ENCODE assay signal across 1 cellular context in genomic region chr19:10717356-10718204, GRCh38.
TF ChIP-seq lines count a peak whose summit lies in the region.

TSS of gene DNM2 (plus strand) at chr19:10718079. CDS start at chr19:10718243, 164 bp downstream.

TF ChIP-seq in K562, 482 proteins besides CTCF, POLR2A, EP300 and RAD21 (continued from another document and continues in another):
- TF ChIP-seq MNT (conservative IDR thresholded peaks at IDR 0.05), result peak; percentile 91 to 93
- no peak for TF ChIP-seq FOXP4 (CRISPR knock-in tag; IDR thresholded peaks at IDR 0.05; ENCODE audit: borderline replicate concordance)
- no peak for TF ChIP-seq SREBF2 (CRISPR knock-in tag; IDR thresholded peaks at IDR 0.05)
- TF ChIP-seq KHSRP (IDR thresholded peaks at IDR 0.05), result no peak
- TF ChIP-seq POU5F1 (IDR thresholded peaks at IDR 0.05; ENCODE audit: borderline replicate concordance, low read depth, low read length, partially characterized antibody), result no peak
- 0 out of 2 replicates have a peak, but pooled peaks have one; percentile 40 for TF ChIP-seq NR2C2 (CRISPR knock-in tag; IDR thresholded peaks at IDR 0.05)
- TF ChIP-seq NR2C2 (tag; IDR thresholded peaks at IDR 0.05), result peak; percentile 97
- peak; percentile 84 for TF ChIP-seq THAP12 (CRISPR knock-in tag; IDR thresholded peaks at IDR 0.05)
- TF ChIP-seq ZNF740 (CRISPR knock-in tag; IDR thresholded peaks at IDR 0.05), result no peak
- no peak for TF ChIP-seq ZNF740 (tag; IDR thresholded peaks at IDR 0.05)
- TF ChIP-seq CEBPB (tag; IDR thresholded peaks at IDR 0.05), result peak; percentile 98
- TF ChIP-seq TCF7 (IDR thresholded peaks at IDR 0.05; ENCODE audit: borderline replicate concordance), result no peak
- TF ChIP-seq AFF4 (CRISPR knock-in tag; IDR thresholded peaks at IDR 0.05), result no peak
- TF ChIP-seq MLX (CRISPR knock-in tag; conservative IDR thresholded peaks at IDR 0.05), result no peak
- peak; percentile 78; the same call in 1 of the 2 replicates for TF ChIP-seq RNF2 (IDR thresholded peaks at IDR 0.05)
- no peak for TF ChIP-seq ZC3H4 (CRISPR knock-in tag; IDR thresholded peaks at IDR 0.05; ENCODE audit: borderline replicate concordance)
- TF ChIP-seq GATA2 (CRISPR knock-in tag; IDR thresholded peaks at IDR 0.05), result no peak; the same call in 1 of the 2 replicates
- TF ChIP-seq GTF2A2 (tag; IDR thresholded peaks at IDR 0.05), result no peak
- TF ChIP-seq ZNF75A (CRISPR knock-in tag; IDR thresholded peaks at IDR 0.05), result no peak
- TF ChIP-seq ATF7 (IDR thresholded peaks at IDR 0.05), result peak; percentile 97
- peak; percentile 84 for TF ChIP-seq MEIS2 (IDR thresholded peaks at IDR 0.05; ENCODE audit: partially characterized antibody)
- TF ChIP-seq ZNF830 (CRISPR knock-in tag; IDR thresholded peaks at IDR 0.05), result no peak
- no peak for TF ChIP-seq PHF8 (IDR thresholded peaks at IDR 0.05; ENCODE audit: borderline replicate concordance, low read length)
- TF ChIP-seq TSHZ1 (CRISPR knock-in tag; IDR thresholded peaks at IDR 0.05), result no peak
- TF ChIP-seq NKRF (IDR thresholded peaks at IDR 0.05; ENCODE audit: borderline replicate concordance), result no peak
- TF ChIP-seq NR2F6 (CRISPR knock-in tag; IDR thresholded peaks at IDR 0.05), result no peak
- peak in 2 of 3 experiments; percentile 0 to 50 for TF ChIP-seq YY1 (IDR thresholded peaks at IDR 0.05; ENCODE audit: borderline replicate concordance in 1 of 3, control insufficient read depth in 1 of 3, extremely low read depth in 1 of 3, insufficient read depth in 3 of 3, insufficient read length in 1 of 3, insufficient replicate concordance in 2 of 3, low read depth in 1 of 3, low read length in 2 of 3)
- TF ChIP-seq ATF2 (CRISPR knock-in tag; IDR thresholded peaks at IDR 0.05), result no peak
- peak; percentile 87 for TF ChIP-seq ELF1 (tag; IDR thresholded peaks at IDR 0.05)
- TF ChIP-seq TAL1 (IDR thresholded peaks at IDR 0.05), result no peak
- no peak for TF ChIP-seq ZNF764 (CRISPR knock-in tag; IDR thresholded peaks at IDR 0.05; ENCODE audit: low read depth)
- no peak; the same call in 1 of the 2 replicates for TF ChIP-seq ZNF589 (CRISPR knock-in tag; IDR thresholded peaks at IDR 0.05; ENCODE audit: low read depth)
- no peak for TF ChIP-seq HIVEP1 (CRISPR knock-in tag; IDR thresholded peaks at IDR 0.05)
